In genomic region chr6:167750956-167751358, GRCh38 we compare ENCODE assay signal across 11 cellular contexts.
DNase-seq lines count a peak whose midpoint lies in the region; ATAC-seq and TF ChIP-seq lines count a peak whose summit lies in the region.
"Had no signal": no experiment of that assay in that cellular context is flagged by ENCODE, and none has a peak within 500 bp of the region (broad histone marks: within the 10 kb centered on the region; RNA-seq: fewer than 3 reads in every experiment).

No MANE protein-coding gene starts in this region.

- no peak overlapping the region for H3K56ac ChIP-seq in H9 (ENCODE audit: insufficient read length, low read depth, low read length)

- WGBS in H9 (ENCODE audit: extremely low coverage, insufficient read length, low lambda C conversion rate): no CpG with 5 or more reads among the region's 4 CpGs
- WGBS in body of pancreas, 2 donors: 13 to 16% methylated on average over 3 to 4 of the region's 4 CpGs
- WGBS in sigmoid colon, 2 donors: 28 to 68% methylated on average over 4 of the region's 4 CpGs

- no peak overlapping the region for H3K18ac ChIP-seq in H9 (ENCODE audit: insufficient read length, low read depth, low read length)

- H2BK120ac ChIP-seq in H9 (ENCODE audit: low read depth, low read length, poor library complexity, severe bottlenecking): no peak overlapping the region

- H2BK20ac ChIP-seq in H9 (ENCODE audit: low read depth, low read length, poor library complexity, severe bottlenecking): no peak overlapping the region

- no peak overlapping the region for H2BK12ac ChIP-seq in H9 (ENCODE audit: insufficient read length, low read depth, low read length)

- H3K79me2 ChIP-seq in H9 (ENCODE audit: insufficient read depth, low read length): no peaks in the 10 kb centered on the region

- H3K4me3 ChIP-seq in body of pancreas (no peak overlapping the region), sigmoid colon (no peak overlapping the region)

- H2BK15ac ChIP-seq in H9 (ENCODE audit: low read depth, low read length): no peak overlapping the region

- H3K4me1 ChIP-seq in H9 (ENCODE audit: insufficient read depth, low read length): 0 out of 2 replicates have a peak, but pooled peaks cover 4% of the 10 kb centered on the region
- peaks cover 32% of the 10 kb centered on the region for H3K4me1 ChIP-seq in body of pancreas
- H3K4me1 ChIP-seq in sigmoid colon: peaks cover 0 to 26% (median 18%) of the 10 kb centered on the region in 4 donors

- H2AFZ ChIP-seq in H9 (ENCODE audit: low read length): no peak overlapping the region

- H3K4me1 Mint-ChIP-seq in H9: peaks cover 9 to 16% of the 10 kb centered on the region in 2 experiments
- no peaks in the 10 kb centered on the region for H3K4me1 Mint-ChIP-seq in stimulated activated naive CD8-positive, alpha-beta T cell treated with anti-CD3 and anti-CD28 coated beads, Interleukin-15, amount 100 ng/mL, for 72 hours

- no peak overlapping the region for H4K8ac ChIP-seq in H9 (replicated peaks; ENCODE audit: insufficient read length, low read depth, low read length)

- H3K27ac Mint-ChIP-seq in H9: no peak overlapping the region; a peak in 1 of 7 replicates
- H3K27ac Mint-ChIP-seq in stimulated activated naive CD8-positive, alpha-beta T cell treated with anti-CD3 and anti-CD28 coated beads, Interleukin-15, amount 100 ng/mL, for 72 hours: no peak overlapping the region

- peaks cover 0 to 2% (median 0%) of the 10 kb centered on the region in 3 experiments; a peak in 2 of 7 replicates for H3K36me3 Mint-ChIP-seq in H9 (ENCODE audit: insufficient read depth in 1 of 3, low read depth in 3 of 3)

- intact Hi-C loops in body of pancreas (cut with DNase I): no loop called here
- intact Hi-C loops in sigmoid colon (cut with DNase I): no loop called here

- no peak overlapping the region for H3K4ac ChIP-seq in H9 (ENCODE audit: low read depth, low read length)

- no peak overlapping the region for H3K4me2 ChIP-seq in H9 (ENCODE audit: insufficient read depth, insufficient read length, low read length)

- no peak overlapping the region for H4K5ac ChIP-seq in H9 (ENCODE audit: insufficient read length, low read depth, low read length)

- H3K27ac ChIP-seq in H9 (ENCODE audit: insufficient read length, low read depth, low read length) (no peak overlapping the region), body of pancreas (peak overlapping the region; percentile 87 to 94 (median 90)), sigmoid colon (no peak overlapping the region)

- H3K23ac ChIP-seq in H9 (ENCODE audit: insufficient read length, low read depth, low read length): no peak overlapping the region

- H3K9me3 Mint-ChIP-seq in H9: peaks cover 0 to 4% of the 10 kb centered on the region in 2 experiments; a peak in 1 of 5 replicates
- no peaks in the 10 kb centered on the region for H3K9me3 Mint-ChIP-seq in stimulated activated naive CD8-positive, alpha-beta T cell treated with anti-CD3 and anti-CD28 coated beads, Interleukin-15, amount 100 ng/mL, for 72 hours

- TF ChIP-seq EP300 in sigmoid colon (IDR thresholded peaks at IDR 0.05): no peak

- H3K27me3 Mint-ChIP-seq in H9 (ENCODE audit: low read depth): peaks cover 2% of the 10 kb centered on the region; the same call in 1 of the 2 replicates
- peaks cover 40% of the 10 kb centered on the region for H3K27me3 Mint-ChIP-seq in stimulated activated naive CD8-positive, alpha-beta T cell treated with anti-CD3 and anti-CD28 coated beads, Interleukin-15, amount 100 ng/mL, for 72 hours

- H3K14ac ChIP-seq in H9 (ENCODE audit: insufficient read depth, low read length): no peak overlapping the region; the same call in 1 of the 2 replicates

- no peak overlapping the region for H3K9ac ChIP-seq in H9 (ENCODE audit: extremely low read depth, insufficient read length, low read length)

- H3K27me3 ChIP-seq in H9 (ENCODE audit: insufficient read depth, low read length): no peaks in the 10 kb centered on the region
- no peaks in the 10 kb centered on the region for H3K27me3 ChIP-seq in body of pancreas
- no peaks in the 10 kb centered on the region for H3K27me3 ChIP-seq in sigmoid colon

- no peak overlapping the region for H2AK5ac ChIP-seq in H9 (ENCODE audit: insufficient read length, low read length)

- TF ChIP-seq CTCF in H9 (conservative IDR thresholded peaks at IDR 0.05): no peak
- peak in 3 of 7 experiments; percentile 23 to 29 (median 25) for TF ChIP-seq CTCF in body of pancreas (IDR thresholded peaks at IDR 0.05)
- TF ChIP-seq CTCF in sigmoid colon (IDR thresholded peaks at IDR 0.05): no peak

- H3K79me1 ChIP-seq in H9 (ENCODE audit: insufficient read depth, low read depth, low read length, poor library complexity, severe bottlenecking): no peaks in the 10 kb centered on the region

- no peaks in the 10 kb centered on the region for H3K23me2 ChIP-seq in H9 (ENCODE audit: insufficient read length, low read depth, low read length, poor library complexity, severe bottlenecking)

- H2BK5ac ChIP-seq in H9 (ENCODE audit: insufficient read length, low read length): no peak overlapping the region

- H4K20me1 ChIP-seq in H9 (ENCODE audit: control insufficient read depth, insufficient read depth, insufficient read length): no peaks in the 10 kb centered on the region

- TF ChIP-seq POLR2A in body of pancreas (IDR thresholded peaks at IDR 0.05): peak; percentile 46 to 80 (median 61)
- no peak for TF ChIP-seq POLR2A in sigmoid colon (IDR thresholded peaks at IDR 0.05)

- H3K9me3 ChIP-seq in H9 (ENCODE audit: control insufficient read depth, low read depth, low read length) (no peaks in the 10 kb centered on the region), body of pancreas (no peaks in the 10 kb centered on the region), sigmoid colon (no peaks in the 10 kb centered on the region)

- no peak overlapping the region for H3T11ph ChIP-seq in H9 (ENCODE audit: low read length)

- DNase-seq in H9 (peak; percentile 62), body of pancreas (peak; percentile 94 to 98 (median 98)), iPS-NIHi7 (ENCODE audit: extremely low spot score) (peak; percentile 79), sigmoid colon (peak; percentile 62), NOMO-1 treated with dmso at 0.1 percent for 144 hours (lab: John Stamatoyannopoulos, UW; ENCODE audit: unreplicated experiment) (no peak)
- no peak for DNase-seq in activated CD4-positive, alpha-beta T cell treated with anti-CD3 and anti-CD28 coated beads for 48 hours
- DNase-seq in stimulated activated naive CD8-positive, alpha-beta T cell treated with anti-CD3 and anti-CD28 coated beads, Interleukin-15, amount 100 ng/mL, for 72 hours: no peak
- DNase-seq: activated effector memory CD4-positive, alpha-beta T cell treated with anti-CD3 and anti-CD28 coated beads, Interleukin-2, amount 50 U/mL, for 16 hours; Karpas-422; stimulated activated CD4-positive, alpha-beta T cell treated with anti-CD3 and anti-CD28 coated beads, Interleukin-4, amount 100 ng/mL, for 4 hours had no signal

- ATAC-seq in body of pancreas (peak; percentile 100), GM18858 (IDR thresholded peaks at IDR 0.05; ENCODE audit: unreplicated experiment) (no peak)
- ATAC-seq in stimulated activated naive CD8-positive, alpha-beta T cell treated with anti-CD3 and anti-CD28 coated beads, Interleukin-15, amount 100 ng/mL, for 72 hours: no peak

- H3K36me3 ChIP-seq in body of pancreas (replicated peaks in 1 of 2; ENCODE audit: insufficient read depth in 1 of 2, low read depth in 2 of 2) (no peaks in the 10 kb centered on the region), sigmoid colon (no peaks in the 10 kb centered on the region)

- no peak overlapping the region for H4K91ac ChIP-seq in H9 (ENCODE audit: insufficient read length, low read depth, low read length)

- no peak overlapping the region for H3K4me3 Mint-ChIP-seq in H9
- H3K4me3 Mint-ChIP-seq in stimulated activated naive CD8-positive, alpha-beta T cell treated with anti-CD3 and anti-CD28 coated beads, Interleukin-15, amount 100 ng/mL, for 72 hours: no peak overlapping the region

Comparison
In these comparisons a context has a peak if more than half of its experiments do, and no peak if none do; other contexts are left out.
1. DNase-seq: peak in H9 (single experiment), body of pancreas (4 of 4), iPS-NIHi7 (single experiment) and sigmoid colon (single experiment); none in activated CD4-positive, alpha-beta T cell treated with anti-CD3 and anti-CD28 coated beads for 48 hours (single experiment), stimulated activated naive CD8-positive, alpha-beta T cell treated with anti-CD3 and anti-CD28 coated beads, Interleukin-15, amount 100 ng/mL, for 72 hours (0 of 2) and NOMO-1 treated with dmso at 0.1 percent for 144 hours (single experiment).
2. H3K27ac ChIP-seq: peak in body of pancreas (4 of 4); none in H9 (single experiment) and sigmoid colon (0 of 4).
3. POLR2A ChIP-seq: peak in body of pancreas (3 of 3); none in sigmoid colon (0 of 2).